ENCODE assay signal across 1 cellular context in genomic region chr19:40685016-40685526, GRCh38.
TF ChIP-seq lines count a peak whose summit lies in the region.

No MANE protein-coding gene starts in this region.

TF ChIP-seq in K562, 482 proteins besides CTCF, POLR2A, EP300 and RAD21:
- peak; percentile 12; the same call in 1 of the 2 replicates for TF ChIP-seq USF1 (CRISPR knock-in tag; IDR thresholded peaks at IDR 0.05)
- no peak for TF ChIP-seq EHMT2 (IDR thresholded peaks at IDR 0.05)
